29 cellular contexts compared by ENCODE assay signal in genomic region chr1:117500584-117500983, GRCh38.
"Had no signal": no experiment of that assay in that cellular context is flagged by ENCODE, and none has a peak within 500 bp of the region (broad histone marks: within the 10 kb centered on the region; RNA-seq: fewer than 3 reads in every experiment).

No MANE protein-coding gene starts in this region.

- H2AFZ ChIP-seq: neural progenitor cell had no signal

- H3K4me2 ChIP-seq: neural progenitor cell had no signal

- H3K9me3 Mint-ChIP-seq: immature natural killer cell; mesothelial cell of epicardium; naive thymus-derived CD8-positive, alpha-beta T cell; nephron; neural progenitor cell; stimulated activated memory B cell treated with anti-CD40 and anti-IgM and Interleukin-4, amounts not matched to agents 10 μg/mL and 1 μg/mL and 100 μg/mL, for 72 hours had no signal

- H3K36me3 ChIP-seq: neutrophil, ovary, right lobe of liver, thoracic aorta had no signal

- H3K27me3 Mint-ChIP-seq: naive thymus-derived CD8-positive, alpha-beta T cell; progenitor cell of endocrine pancreas; stimulated activated memory B cell treated with anti-CD40 and anti-IgM and Interleukin-4, amounts not matched to agents 10 μg/mL and 1 μg/mL and 100 μg/mL, for 72 hours had no signal

- H3K9me3 ChIP-seq: heart left ventricle, left ventricle myocardium inferior, neutrophil, ovary, right atrium auricular region, right lobe of liver, stomach, suprapubic skin, thoracic aorta, tibial artery, upper lobe of right lung had no signal

- ATAC-seq: heart left ventricle; naive thymus-derived CD8-positive, alpha-beta T cell; right lobe of liver; stimulated activated memory B cell treated with anti-CD40 and anti-IgM and Interleukin-4, amounts not matched to agents 10 μg/mL and 1 μg/mL and 100 μg/mL, for 72 hours; stimulated activated naive CD8-positive, alpha-beta T cell treated with anti-CD3 and anti-CD28 coated beads, Interleukin-15, Interleukin-2, amounts not matched to agents 100 U/mL and 50 U/mL, for 24 hours; upper lobe of right lung had no signal

- H3K4me3 ChIP-seq: heart left ventricle, left ventricle myocardium inferior, lung, neural progenitor cell, ovary, right atrium auricular region, right lobe of liver, skin epidermis, stomach, suprapubic skin, thoracic aorta, tibial artery, upper lobe of right lung had no signal

- H3K9ac ChIP-seq: neural progenitor cell had no signal

- H3K4me1 Mint-ChIP-seq: immature natural killer cell; mesothelial cell of epicardium; naive thymus-derived CD8-positive, alpha-beta T cell; nephron; neural progenitor cell; stimulated activated memory B cell treated with anti-CD40 and anti-IgM and Interleukin-4, amounts not matched to agents 10 μg/mL and 1 μg/mL and 100 μg/mL, for 72 hours had no signal

- DNase-seq: heart left ventricle; hypothalamus; immature natural killer cell; islet precursor cell; left ventricle myocardium inferior; mesendoderm; naive thymus-derived CD8-positive, alpha-beta T cell; occipital lobe; ovary; right lobe of liver; stimulated activated CD4-positive, alpha-beta T cell treated with anti-CD3 and anti-CD28 coated beads, Interleukin-12 subunit alpha, Interleukin-12 subunit beta, amount 100 ng/mL, for 4 hours; stimulated activated CD4-positive, alpha-beta T cell treated with anti-CD3 and anti-CD28 coated beads, Interleukin-15, amount 100 ng/mL, for 24 hours; stimulated activated CD4-positive, alpha-beta T cell treated with anti-CD3 and anti-CD28 coated beads, Interleukin-2, amount 100 ng/mL, for 24 hours; stimulated activated CD4-positive, alpha-beta T cell treated with anti-CD3 and anti-CD28 coated beads, Interleukin-4, amount 100 ng/mL, for 1 hour; stimulated activated naive CD8-positive, alpha-beta T cell treated with anti-CD3 and anti-CD28 coated beads, Interleukin-15, Interleukin-2, amounts not matched to agents 100 U/mL and 50 U/mL, for 24 hours; stomach; tibial artery; upper lobe of right lung had no signal

- H3K27ac ChIP-seq: heart left ventricle, left ventricle myocardium inferior, neural progenitor cell, neutrophil, ovary, right atrium auricular region, right lobe of liver, skin epidermis, stomach, suprapubic skin, thoracic aorta, tibial artery, upper lobe of right lung had no signal

- H3K27me3 ChIP-seq: heart left ventricle, neural progenitor cell, neutrophil, ovary, right atrium auricular region, right lobe of liver, stomach, suprapubic skin, tibial artery, upper lobe of right lung had no signal

- H3K27ac Mint-ChIP-seq: mesothelial cell of epicardium; nephron; neural progenitor cell; progenitor cell of endocrine pancreas; stimulated activated memory B cell treated with anti-CD40 and anti-IgM and Interleukin-4, amounts not matched to agents 10 μg/mL and 1 μg/mL and 100 μg/mL, for 72 hours had no signal

- H3K4me1 ChIP-seq: heart left ventricle, left ventricle myocardium inferior, neural progenitor cell, right atrium auricular region, right lobe of liver, stomach, suprapubic skin, upper lobe of right lung had no signal

- H3K4me3 Mint-ChIP-seq: immature natural killer cell; mesothelial cell of epicardium; naive thymus-derived CD8-positive, alpha-beta T cell; nephron; neural progenitor cell; stimulated activated memory B cell treated with anti-CD40 and anti-IgM and Interleukin-4, amounts not matched to agents 10 μg/mL and 1 μg/mL and 100 μg/mL, for 72 hours had no signal
